Comparison of ENCODE assay signal across 24 cellular contexts in genomic region chr3:25114532-25114931, GRCh38.
"Had no signal": no experiment of that assay in that cellular context is flagged by ENCODE, and none has a peak within 500 bp of the region (broad histone marks: within the 10 kb centered on the region; RNA-seq: fewer than 3 reads in every experiment).

No MANE protein-coding gene starts in this region.

- H3K4me1 ChIP-seq: neural progenitor cell, parathyroid adenoma, psoas muscle, right lobe of liver, tibial nerve, upper lobe of left lung, vagina had no signal

- H3K4me3 ChIP-seq: neural progenitor cell, ovary, psoas muscle, right lobe of liver, sigmoid colon, stomach, thoracic aorta, thyroid gland, tibial nerve, upper lobe of left lung, vagina had no signal

- H3K27ac ChIP-seq: neural progenitor cell, ovary, parathyroid adenoma, psoas muscle, right lobe of liver, stomach, thoracic aorta, thyroid gland, tibial nerve, upper lobe of left lung, vagina had no signal

- H3K9me3 ChIP-seq: ovary, psoas muscle, right lobe of liver, sigmoid colon, stomach, thoracic aorta, thyroid gland, tibial nerve, upper lobe of left lung, vagina had no signal

- ATAC-seq: naive thymus-derived CD4-positive, alpha-beta T cell; natural killer cell; psoas muscle; right lobe of liver; stimulated activated effector memory CD8-positive, alpha-beta T cell treated with anti-CD3 and anti-CD28 coated beads, Interleukin-12 subunit alpha, Interleukin-12 subunit beta, amount 100 ng/mL, for 72 hours; stimulated activated naive B cell treated with anti-CD40 and anti-IgM and Interleukin-4, amounts not matched to agents 10 μg/mL and 1 μg/mL and 100 μg/mL, for 72 hours had no signal

- H3K27me3 ChIP-seq: neural progenitor cell, ovary, right lobe of liver, sigmoid colon, stomach, thyroid gland, tibial nerve, upper lobe of left lung, vagina had no signal

- H3K36me3 ChIP-seq: neural progenitor cell, ovary, right lobe of liver, sigmoid colon, stomach, thoracic aorta, thyroid gland, tibial nerve, upper lobe of left lung, vagina had no signal

- DNase-seq: naive thymus-derived CD4-positive, alpha-beta T cell; natural killer cell; occipital lobe; ovary; posterior cingulate gyrus; psoas muscle; right lobe of liver; sigmoid colon; small intestine; stimulated activated CD4-positive, alpha-beta T cell treated with anti-CD3 and anti-CD28 coated beads, Interleukin-15, amount 100 ng/mL, for 24 hours; stimulated activated CD4-positive, alpha-beta T cell treated with anti-CD3 and anti-CD28 coated beads, Interleukin-2, amount 100 ng/mL, for 24 hours; stimulated activated CD4-positive, alpha-beta T cell treated with anti-CD3 and anti-CD28 coated beads, Interleukin-2, amount 100 ng/mL, for 48 hours; stimulated activated CD4-positive, alpha-beta T cell treated with anti-CD3 and anti-CD28 coated beads, Interleukin-4, amount 100 ng/mL, for 24 hours; stimulated activated naive B cell treated with anti-CD40 and anti-IgM and Interleukin-4, amounts not matched to agents 10 μg/mL and 1 μg/mL and 100 μg/mL, for 72 hours; stimulated activated naive CD4-positive, alpha-beta T cell treated with Interleukin-2 at 50 U/mL for 16 hours; stomach; thyroid gland; upper lobe of left lung had no signal
